Comparison of ENCODE assay signal across 12 cellular contexts in the genomic region with DNA sequence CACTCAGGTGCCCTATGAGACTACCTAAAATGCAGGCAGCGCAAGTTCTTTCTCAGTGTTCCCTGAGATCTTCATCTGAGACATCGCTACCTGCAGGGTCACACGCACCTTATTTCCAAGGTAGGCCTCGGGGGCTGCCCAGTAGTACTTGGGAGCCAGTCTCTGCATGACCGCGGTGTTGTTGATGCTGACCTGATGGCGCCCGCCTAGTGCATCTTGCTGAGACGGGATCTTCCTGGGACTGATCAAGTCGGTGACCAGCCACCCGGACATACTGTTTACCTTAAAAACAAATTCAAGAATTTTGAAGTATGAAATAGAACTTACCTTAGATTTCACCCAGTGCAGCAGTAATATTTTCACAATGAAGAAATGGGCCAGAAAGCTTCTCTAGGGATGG.
"Had no signal": no experiment of that assay in that cellular context is flagged by ENCODE, and none has a peak within 500 bp of the region (broad histone marks: within the 10 kb centered on the region; RNA-seq: fewer than 3 reads in every experiment).

No MANE protein-coding gene starts in this region.

- H3K27ac Mint-ChIP-seq: activated T-cell treated with anti-CD3 and anti-CD28 coated beads, Interleukin-2, amount 50 U/mL, for 72 hours; immature natural killer cell; naive thymus-derived CD8-positive, alpha-beta T cell; stimulated activated effector memory CD8-positive, alpha-beta T cell treated with anti-CD3 and anti-CD28 coated beads, Interleukin-12 subunit alpha, Interleukin-12 subunit beta, amount 100 ng/mL, for 72 hours had no signal

- H3K36me3 Mint-ChIP-seq: immature natural killer cell; naive thymus-derived CD8-positive, alpha-beta T cell; stimulated activated effector memory CD8-positive, alpha-beta T cell treated with anti-CD3 and anti-CD28 coated beads, Interleukin-12 subunit alpha, Interleukin-12 subunit beta, amount 100 ng/mL, for 72 hours had no signal

- H3K4me3 ChIP-seq: cardiac muscle cell, right lobe of liver had no signal

- H3K9me3 Mint-ChIP-seq: activated T-cell treated with anti-CD3 and anti-CD28 coated beads, Interleukin-2, amount 50 U/mL, for 72 hours; stimulated activated effector memory CD8-positive, alpha-beta T cell treated with anti-CD3 and anti-CD28 coated beads, Interleukin-12 subunit alpha, Interleukin-12 subunit beta, amount 100 ng/mL, for 72 hours had no signal

- H3K4me1 Mint-ChIP-seq: immature natural killer cell had no signal

- DNase-seq: activated CD4-positive, alpha-beta T cell treated with anti-CD3 and anti-CD28 coated beads, Interleukin-2, amount 50 U/mL, for 4 hours; activated effector memory CD4-positive, alpha-beta T cell treated with anti-CD3 and anti-CD28 coated beads, Interleukin-2, amount 50 U/mL, for 16 hours; activated naive CD4-positive, alpha-beta T cell treated with anti-CD3 and anti-CD28 coated beads, Interleukin-2, amount 50 U/mL, for 16 hours; activated T-cell treated with anti-CD3 and anti-CD28 coated beads, Interleukin-2, amount 50 U/mL, for 72 hours; immature natural killer cell; naive thymus-derived CD8-positive, alpha-beta T cell; stimulated activated CD4-positive, alpha-beta T cell treated with anti-CD3 and anti-CD28 coated beads, Interleukin-4, amount 100 ng/mL, for 24 hours had no signal

- H3K9ac ChIP-seq: parathyroid adenoma had no signal

- ATAC-seq: activated T-cell treated with anti-CD3 and anti-CD28 coated beads, Interleukin-2, amount 50 U/mL, for 72 hours; naive thymus-derived CD8-positive, alpha-beta T cell; stimulated activated effector memory CD8-positive, alpha-beta T cell treated with anti-CD3 and anti-CD28 coated beads, Interleukin-12 subunit alpha, Interleukin-12 subunit beta, amount 100 ng/mL, for 72 hours had no signal

- H3K27me3 ChIP-seq: cardiac muscle cell, right lobe of liver had no signal

- H3K36me3 ChIP-seq: cardiac muscle cell, right lobe of liver, thoracic aorta had no signal

- H3K9me3 ChIP-seq: right lobe of liver, thoracic aorta had no signal

- H3K4me1 ChIP-seq: parathyroid adenoma, right lobe of liver had no signal

- H3K4me3 Mint-ChIP-seq: activated T-cell treated with anti-CD3 and anti-CD28 coated beads, Interleukin-2, amount 50 U/mL, for 72 hours; immature natural killer cell; naive thymus-derived CD8-positive, alpha-beta T cell; stimulated activated effector memory CD8-positive, alpha-beta T cell treated with anti-CD3 and anti-CD28 coated beads, Interleukin-12 subunit alpha, Interleukin-12 subunit beta, amount 100 ng/mL, for 72 hours had no signal

- H3K27ac ChIP-seq: cardiac muscle cell, right lobe of liver, thoracic aorta had no signal
